In genomic region chr17:9982159-9982558, GRCh38 we compare ENCODE assay signal across 13 cellular contexts.
DNase-seq lines count a peak whose midpoint lies in the region; ATAC-seq, FAIRE-seq and TF ChIP-seq lines count a peak whose summit lies in the region.
"Had no signal": no experiment of that assay in that cellular context is flagged by ENCODE, and none has a peak within 500 bp of the region (broad histone marks: within the 10 kb centered on the region; RNA-seq: fewer than 3 reads in every experiment).

No MANE protein-coding gene starts in this region.

- no peaks in the 10 kb centered on the region for H3K36me3 ChIP-seq in liver (ENCODE audit: control insufficient read depth in 4 of 4, insufficient read depth in 3 of 4, low read depth in 1 of 4, low read length in 3 of 4)
- H3K36me3 ChIP-seq: stomach had no signal

- no peak for FAIRE-seq in H54 (lab: Jason Lieb, UNC)

- H3K27me3 ChIP-seq in liver (ENCODE audit: control insufficient read depth in 4 of 4, insufficient read depth in 4 of 4, low read length in 3 of 4): no peaks in the 10 kb centered on the region
- H3K27me3 ChIP-seq: spleen, stomach had no signal

- H3K27ac Mint-ChIP-seq in stimulated activated naive CD8-positive, alpha-beta T cell treated with anti-CD3 and anti-CD28 coated beads, Interleukin-15, amount 100 ng/mL, for 72 hours: peak overlapping the region in 1 of 2 donors; percentile 80

- 45% methylated on average over 3 of the region's 3 CpGs for WGBS in liver

- no peak overlapping the region for H3K27ac ChIP-seq in VCaP
- no peak overlapping the region for H3K27ac ChIP-seq in liver (ENCODE audit: low read depth in 1 of 2, low read length in 2 of 2)
- H3K27ac ChIP-seq: stomach had no signal

- no peak for ATAC-seq in stimulated activated naive CD8-positive, alpha-beta T cell treated with anti-CD3 and anti-CD28 coated beads, Interleukin-15, amount 100 ng/mL, for 72 hours
- ATAC-seq: left colon had no signal

- no peak overlapping the region for H3K4me3 Mint-ChIP-seq in stimulated activated naive CD8-positive, alpha-beta T cell treated with anti-CD3 and anti-CD28 coated beads, Interleukin-15, amount 100 ng/mL, for 72 hours

- H3K9me3 ChIP-seq in liver (ENCODE audit: control insufficient read depth in 4 of 4, low read length in 3 of 4): no peaks in the 10 kb centered on the region
- H3K9me3 ChIP-seq: spleen, stomach had no signal

- H3K27me3 Mint-ChIP-seq in stimulated activated naive CD8-positive, alpha-beta T cell treated with anti-CD3 and anti-CD28 coated beads, Interleukin-15, amount 100 ng/mL, for 72 hours: no peaks in the 10 kb centered on the region

- H3K4me1 ChIP-seq in liver (ENCODE audit: control insufficient read depth in 4 of 4, insufficient read depth in 4 of 4, low read length in 3 of 4): no peaks in the 10 kb centered on the region

- H3K9me3 Mint-ChIP-seq in stimulated activated naive CD8-positive, alpha-beta T cell treated with anti-CD3 and anti-CD28 coated beads, Interleukin-15, amount 100 ng/mL, for 72 hours: no peaks in the 10 kb centered on the region

- H3K4me3 ChIP-seq in AG10803 (ENCODE audit: low read length): no peak overlapping the region
- no peak overlapping the region for H3K4me3 ChIP-seq in liver (ENCODE audit: low read depth in 1 of 3, low read length in 3 of 3)
- H3K4me3 ChIP-seq: spleen, stomach had no signal

- no peak for DNase-seq in AG10803 (ENCODE audit: low read depth)
- peak; percentile 12 for DNase-seq in H54 (ENCODE audit: insufficient read length, low spot score)
- DNase-seq in HuH-7 (ENCODE audit: low spot score): no peak
- no peak for DNase-seq in stimulated activated naive CD8-positive, alpha-beta T cell treated with anti-CD3 and anti-CD28 coated beads, Interleukin-15, amount 100 ng/mL, for 72 hours
- DNase-seq in NCI-H1436 treated with DMSO at 0.1 percent for 48 hours (lab: John Stamatoyannopoulos, UW): no peak
- no peak for DNase-seq in foreskin melanocyte
- DNase-seq: DMS53, left colon, spleen, stomach, T-helper 1 cell had no signal

- TF ChIP-seq RAD21 in liver (IDR thresholded peaks at IDR 0.05): peak; percentile 6 to 22

- no peak for TF ChIP-seq POLR2A in H54 (IDR thresholded peaks at IDR 0.05; ENCODE audit: low read depth, low read length)

- peaks cover 4% of the 10 kb centered on the region for H3K4me1 Mint-ChIP-seq in stimulated activated naive CD8-positive, alpha-beta T cell treated with anti-CD3 and anti-CD28 coated beads, Interleukin-15, amount 100 ng/mL, for 72 hours

- H3K9ac ChIP-seq in liver (ENCODE audit: low read depth in 1 of 2, low read length in 2 of 2): no peak overlapping the region

- TF ChIP-seq CTCF in AG10803 (conservative IDR thresholded peaks at IDR 0.05; ENCODE audit: low read length) (peak; percentile 32; the same call in 1 of the 2 replicates), VCaP (conservative IDR thresholded peaks at IDR 0.05) (peak; percentile 78), liver (IDR thresholded peaks at IDR 0.05; ENCODE audit: low read depth, low read length, missing input control) (no peak)

TF ChIP-seq in liver, 16 proteins besides CTCF, POLR2A, EP300 and RAD21:
- TF ChIP-seq ATF3 (IDR thresholded peaks at IDR 0.05) (no peak), TAF1 (conservative IDR thresholded peaks at IDR 0.05) (no peak), MAX (IDR thresholded peaks at IDR 0.05) (no peak), REST (IDR thresholded peaks at IDR 0.05) (no peak), EGR1 (IDR thresholded peaks at IDR 0.05; ENCODE audit: low read depth in 2 of 2) (no peak), ZBTB33 (IDR thresholded peaks at IDR 0.05) (no peak), FOXA2 (IDR thresholded peaks at IDR 0.05) (no peak), YY1 (IDR thresholded peaks at IDR 0.05) (no peak), RXRA (IDR thresholded peaks at IDR 0.05) (no peak)
